9 cellular contexts compared by ENCODE assay signal in genomic region chr22:21791635-21792625, GRCh38. TPM values are rescaled to one million over a fixed set of nuclear protein-coding genes. Genes with fewer than 3 reads are reported as not detected.
DNase-seq lines count a peak whose midpoint lies in the region; ATAC-seq, FAIRE-seq and TF ChIP-seq lines count a peak whose summit lies in the region.
"Had no signal": no experiment of that assay in that cellular context is flagged by ENCODE, and none has a peak within 500 bp of the region (broad histone marks: within the 10 kb centered on the region; RNA-seq: fewer than 3 reads in every experiment).

No MANE protein-coding gene starts in this region.

- H2AFZ ChIP-seq in GM12878 (ENCODE audit: control insufficient read depth, low read depth, low read length) = no peak overlapping the region

- peak; percentile 35 for FAIRE-seq in GM12878 (lab: Jason Lieb, UNC)

- SMC1A ChIA-PET in GM12878 (lab: Charles Lee; ENCODE audit: uncharacterized antibody, unreplicated experiment) = interaction anchor here (1.0 to 2.5 kb wide), 2 partner anchors 9 to 30 kb away, joined by 3 to 15 read pairs; no protein-coding TSS in a partner anchor

- RAD21 ChIA-PET in GM12878 (lab: Charles Lee; ENCODE audit: unreplicated experiment) = interaction anchor here (1.5 kb wide), 1 partner anchor 29 kb away, joined by 3 read pairs; no protein-coding TSS in a partner anchor

- H3K4me3 ChIP-seq in NB4 (ENCODE audit: low read depth, low read length) = no peak overlapping the region
- no peak overlapping the region for H3K4me3 ChIP-seq in GM12878
- H3K4me3 ChIP-seq: coronary artery had no signal

- POLR2A ChIA-PET in GM12878 (lab: Charles Lee) = no interaction called here

- H3K27ac ChIP-seq in GM12878 (ENCODE audit: control insufficient read depth, insufficient read depth) = no peak overlapping the region
- H3K27ac ChIP-seq: coronary artery had no signal

- in situ Hi-C loops in GM12878 (cut with MboI) = no loop called here

- peaks cover 8% of the 10 kb centered on the region for H3K4me1 ChIP-seq in GM12878 (ENCODE audit: control insufficient read depth, insufficient read depth, low read length)

- ATAC-seq in GM18907 (IDR thresholded peaks at IDR 0.05; ENCODE audit: unreplicated experiment) (peak; percentile 65), GM12878 (peak; percentile 96)

- no peak for TF ChIP-seq POLR2A in NB4 (IDR thresholded peaks at IDR 0.05; ENCODE audit: extremely low read depth, insufficient read length)
- no peak for TF ChIP-seq POLR2A in GM12878 (IDR thresholded peaks at IDR 0.05; ENCODE audit: low read depth, low read length)

- no peak for TF ChIP-seq CTCF in NB4 (IDR thresholded peaks at IDR 0.05; ENCODE audit: low read depth, low read length)
- TF ChIP-seq CTCF in GM12878 (IDR thresholded peaks at IDR 0.05 in 2 of 3, conservative IDR thresholded peaks at IDR 0.05 in 1 of 3; ENCODE audit: control insufficient read depth in 2 of 3, extremely low read depth in 1 of 3, insufficient read depth in 1 of 3, low read depth in 3 of 3, low read length in 3 of 3) = 0 out of 6 replicates have a peak, but pooled peaks of 2 of the 3 experiments have one; percentile 7

- H3K79me2 ChIP-seq in GM12878 (ENCODE audit: control insufficient read depth, insufficient read depth, low read length) = no peaks in the 10 kb centered on the region

- H3K4me2 ChIP-seq in GM12878 (ENCODE audit: control insufficient read depth, insufficient read depth) = no peak overlapping the region

- 46% methylated on average over 11 of the region's 11 CpGs for WGBS in GM12878 (ENCODE audit: insufficient coverage, insufficient replicate concordance, low lambda C conversion rate, missing lambda C conversion rate)

- no peaks in the 10 kb centered on the region for H3K9me3 ChIP-seq in GM12878 (replicated peaks; ENCODE audit: control insufficient read depth, insufficient read depth, low read length)

- peak in 1 of 2 experiments; percentile 43; a peak in 1 of 4 replicates for TF ChIP-seq EP300 in GM12878 (IDR thresholded peaks at IDR 0.05; ENCODE audit: borderline replicate concordance in 1 of 2, control insufficient read depth in 1 of 2, low read depth in 2 of 2, low read length in 2 of 2)

- TF ChIP-seq RAD21 in GM12878 (IDR thresholded peaks at IDR 0.05; ENCODE audit: insufficient read depth, low read depth, low read length) = 0 out of 2 replicates have a peak, but pooled peaks have one; percentile 1

- H3K9ac ChIP-seq in GM12878 (ENCODE audit: control insufficient read depth, insufficient read depth, low read length) = no peak overlapping the region

- H3K36me3 ChIP-seq in GM12878 (ENCODE audit: control insufficient read depth in 2 of 2, insufficient read depth in 2 of 2, low read length in 1 of 2) = peaks cover 4 to 8% of the 10 kb centered on the region in 2 experiments; a peak in 3 of 4 replicates

- CTCF ChIA-PET in GM12878 (lab: Yijun Ruan, JAX) = interaction anchor here (0.7 kb wide), 1 partner anchor 26 kb away, joined by 3 read pairs; no protein-coding TSS in a partner anchor

- H4K20me1 ChIP-seq in GM12878 (ENCODE audit: control insufficient read depth, insufficient read depth) = no peaks in the 10 kb centered on the region

- DNase-seq in NB4 (ENCODE audit: low read depth) = peak; percentile 74
- peak; percentile 62 for DNase-seq in GM12878 (ENCODE audit: low read depth, low spot score)
- peak; percentile 57 for DNase-seq in stimulated activated CD4-positive, alpha-beta T cell treated with anti-CD3 and anti-CD28 coated beads, Interleukin-1b, Interleukin-23, amount 100 ng/mL, for 48 hours
- no peak for DNase-seq in T1000 (lab: John Stamatoyannopoulos, UW)
- DNase-seq in ureter (ENCODE audit: low spot score) = no peak
- DNase-seq in NCI-H510A treated with DMSO at 0.1 percent for 48 hours (lab: John Stamatoyannopoulos, UW) = no peak
- DNase-seq in NCI-H2171 (lab: John Stamatoyannopoulos, UW) = no peak

- BruUV-seq in GM12878 (replicated peaks; lab: Mats Ljungman, UMichigan) = no TSS peak

- H3K27me3 ChIP-seq in GM12878 (replicated peaks in 1 of 2; ENCODE audit: control insufficient read depth in 2 of 2, insufficient read depth in 2 of 2, low read length in 1 of 2) = no peaks in the 10 kb centered on the region

- intact Hi-C loops in GM12878 (cut with micrococcal nuclease; ENCODE audit: unreplicated experiment) = loop anchor here (5.0 kb wide), 1 partner anchor 145 kb away; no protein-coding TSS in a partner anchor

TF ChIP-seq in GM12878, 131 proteins besides CTCF, POLR2A, EP300 and RAD21 (continues in another document):
- TF ChIP-seq PML (IDR thresholded peaks at IDR 0.05; ENCODE audit: low read length) (0 out of 2 replicates have a peak, but pooled peaks have one; percentile 42), NBN (IDR thresholded peaks at IDR 0.05) (peak; percentile 41; the same call in 1 of the 2 replicates), ATF7 (IDR thresholded peaks at IDR 0.05; ENCODE audit: low read depth) (peak; percentile 83), GABPA (IDR thresholded peaks at IDR 0.05; ENCODE audit: low read depth) (peak; percentile 9; the same call in 1 of the 2 replicates), TBL1XR1 (IDR thresholded peaks at IDR 0.05; ENCODE audit: low read depth, low read length) (no peak), NFIC (IDR thresholded peaks at IDR 0.05; ENCODE audit: low read depth, low read length) (peak; percentile 72; the same call in 1 of the 2 replicates), EGR1 (IDR thresholded peaks at IDR 0.05; ENCODE audit: borderline replicate concordance in 1 of 2, low read depth in 2 of 2, low read length in 2 of 2) (peak in 1 of 2 experiments; percentile 95; a peak in 2 of 3 replicates), MTA3 (IDR thresholded peaks at IDR 0.05; ENCODE audit: borderline replicate concordance, low read length) (peak; percentile 62; the same call in 1 of the 2 replicates), MEF2B (IDR thresholded peaks at IDR 0.05; ENCODE audit: partially characterized antibody, poor library complexity, severe bottlenecking) (peak; percentile 95), BCLAF1 (IDR thresholded peaks at IDR 0.05) (no peak), ATF2 (IDR thresholded peaks at IDR 0.05; ENCODE audit: low read length) (peak; percentile 73), MXI1 (IDR thresholded peaks at IDR 0.05; ENCODE audit: low read depth, low read length) (peak; percentile 45; the same call in 1 of the 2 replicates), BCL11A (IDR thresholded peaks at IDR 0.05; ENCODE audit: low read depth, low read length) (peak; percentile 79)

RNA-seq across cellular contexts. Expression of gene YPEL1, which starts 56.3 kb away (rescaled TPM):
- 3.8 and 4.0 TPM in 2 replicates for total RNA-seq in GM12878 (2013; cell fraction: nucleolus; rRNA removed)
- total RNA-seq in GM12878 (2014; rRNA removed) = 0.98 and 5.0 TPM in 2 replicates
- 0.67 and 0.83 TPM in 2 replicates for total RNA-seq in GM12878 (2014; rRNA removed; fragmentation: Illumina TruSeq; extraction: Trizol)
- 1.4 and 1.9 TPM in 2 replicates for total RNA-seq in GM12878 (2021)
- 1.2 TPM for polyA plus RNA-seq in GM12878 (2011; ENCODE audit: low read depth)
- polyA plus RNA-seq in GM12878 (2011; rRNA removed) = 2.5 and 2.7 TPM in 2 replicates
- 1.4 and 1.5 TPM in 2 replicates for polyA plus RNA-seq in GM12878 (2011; cell fraction: cytosol; rRNA removed)
- polyA plus RNA-seq in GM12878 (2011; cell fraction: nucleus; rRNA removed) = 1.3 and 1.7 TPM in 2 replicates
- 1.9 and 2.0 TPM in 2 replicates for polyA plus RNA-seq in GM12878 (2012)
- 0.69 and 0.82 TPM in 2 replicates for polyA plus RNA-seq in GM12878 (2014; fragmentation: Illumina TruSeq; extraction: Trizol)
- polyA plus RNA-seq in GM12878 (2014; fragmentation: Nextera tagmentation; extraction: Ambion mirVana) = under 1 TPM; 0.13 to 0.21 TPM
- polyA plus RNA-seq in GM12878 (2014; rRNA removed) = 1.2 and 1.4 TPM in 2 replicates
- 1 to 10 TPM; 1.7 to 2.4 TPM for polyA plus RNA-seq in GM12878 (2016; fragmentation: Nextera tagmentation; extraction: Ambion mirVana)
- polyA minus RNA-seq in GM12878 (2011; rRNA and poly(A)+ RNA removed) = 2.0 and 2.1 TPM in 2 replicates
- polyA minus RNA-seq in GM12878 (2011; cell fraction: cytosol; rRNA and poly(A)+ RNA removed) = 0.52 and 0.94 TPM in 2 replicates
- 0.67 and 1.1 TPM in 2 replicates for polyA minus RNA-seq in GM12878 (2011; cell fraction: nucleus; rRNA and poly(A)+ RNA removed)
- total RNA-seq in ureter = 1.7 TPM

Comparison
In these comparisons a context has a peak if more than half of its experiments do, and no peak if none do; other contexts are left out.
1. DNase-seq: peak in NB4 (single experiment), GM12878 (single experiment) and stimulated activated CD4-positive, alpha-beta T cell treated with anti-CD3 and anti-CD28 coated beads, Interleukin-1b, Interleukin-23, amount 100 ng/mL, for 48 hours (single experiment); none in T1000 (single experiment), ureter (single experiment), NCI-H510A treated with DMSO at 0.1 percent for 48 hours (single experiment) and NCI-H2171 (single experiment).